Comparison of ENCODE assay signal across 24 cellular contexts in the genomic region with DNA sequence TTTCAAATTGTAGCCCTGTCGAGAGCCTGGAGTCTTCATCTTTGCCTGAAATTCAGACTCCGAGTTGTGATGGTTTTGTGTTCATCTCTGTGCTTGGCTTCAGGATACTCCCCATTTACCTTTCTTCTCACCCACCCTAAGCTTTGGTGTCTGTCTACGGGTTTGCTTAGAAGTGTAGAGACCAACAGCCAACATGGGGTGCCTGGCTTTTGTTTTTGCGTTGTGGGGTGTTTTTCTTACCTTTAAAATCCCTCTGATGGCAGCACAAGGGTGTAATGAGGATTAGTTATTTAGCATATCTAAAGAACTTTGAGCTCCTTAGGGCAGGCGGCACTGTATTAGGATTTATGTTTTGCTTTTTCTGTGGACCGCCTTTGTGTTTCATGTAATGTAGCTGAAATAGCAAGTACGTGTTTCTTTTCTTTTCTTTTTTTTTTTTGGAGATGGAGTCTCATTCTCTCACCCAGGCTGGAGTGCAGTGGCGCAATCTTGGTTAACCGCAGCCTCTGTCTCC. TPM values are rescaled to one million over a fixed set of nuclear protein-coding genes. Genes with fewer than 3 reads are reported as not detected.
DNase-seq lines count a peak whose midpoint lies in the region; ATAC-seq and TF ChIP-seq lines count a peak whose summit lies in the region.
"Had no signal": no experiment of that assay in that cellular context is flagged by ENCODE, and none has a peak within 500 bp of the region (broad histone marks: within the 10 kb centered on the region; RNA-seq: fewer than 3 reads in every experiment).

No MANE protein-coding gene starts in this region.

- H3K4me3 ChIP-seq in HUES48 (ENCODE audit: low read depth, low read length) (no peak overlapping the region), suprapubic skin (no peak overlapping the region)
- H3K4me3 ChIP-seq: adrenal gland, colonic mucosa, SJSA1 had no signal

- WGBS in suprapubic skin, result 80% methylated on average over 9 of the region's 9 CpGs

- H3K36me3 Mint-ChIP-seq in endothelial cell (ENCODE audit: low read depth, unreplicated experiment) (peaks cover 18% of the 10 kb centered on the region), mesothelial cell of epicardium (peaks cover 3% of the 10 kb centered on the region)

- H3K4me3 Mint-ChIP-seq in endothelial cell (ENCODE audit: unreplicated experiment), result no peak overlapping the region
- no peak overlapping the region for H3K4me3 Mint-ChIP-seq in mesothelial cell of epicardium
- H3K4me3 Mint-ChIP-seq: activated CD8-positive, alpha-beta T cell treated with anti-CD3 and anti-CD28 coated beads for 36 hours had no signal

- H3K27me3 ChIP-seq in HUES48 (ENCODE audit: control insufficient read depth, insufficient read depth, low read length), result no peaks in the 10 kb centered on the region
- no peaks in the 10 kb centered on the region for H3K27me3 ChIP-seq in suprapubic skin
- H3K27me3 ChIP-seq: adrenal gland, breast epithelium, colonic mucosa, Peyer's patch, SJSA1 had no signal

- no peak for ATAC-seq in HG03139 (IDR thresholded peaks at IDR 0.05; ENCODE audit: unreplicated experiment)
- ATAC-seq: activated CD8-positive, alpha-beta T cell treated with anti-CD3 and anti-CD28 coated beads for 36 hours had no signal

- no peak overlapping the region for H3K9ac ChIP-seq in HUES48 (ENCODE audit: low read depth, low read length)

- H3K4me1 ChIP-seq in HUES48 (ENCODE audit: control insufficient read depth, insufficient read depth, low read length), result peaks cover 41% of the 10 kb centered on the region
- H3K4me1 ChIP-seq in suprapubic skin, result peaks cover 52% of the 10 kb centered on the region
- H3K4me1 ChIP-seq: colonic mucosa, SJSA1 had no signal

- TF ChIP-seq EP300 in suprapubic skin (IDR thresholded peaks at IDR 0.05), result no peak

- TF ChIP-seq CTCF in endothelial cell (IDR thresholded peaks at IDR 0.05; ENCODE audit: unreplicated experiment), result no peak
- TF ChIP-seq CTCF in mesothelial cell of epicardium (IDR thresholded peaks at IDR 0.05; ENCODE audit: unreplicated experiment), result no peak
- no peak for TF ChIP-seq CTCF in suprapubic skin (IDR thresholded peaks at IDR 0.05)

- TF ChIP-seq POLR2A in suprapubic skin (IDR thresholded peaks at IDR 0.05), result no peak

- H3K9me3 ChIP-seq in HUES48 (ENCODE audit: control insufficient read depth, insufficient read depth, low read length) (no peaks in the 10 kb centered on the region), suprapubic skin (no peaks in the 10 kb centered on the region)
- H3K9me3 ChIP-seq: adrenal gland, breast epithelium, colonic mucosa, Peyer's patch, SJSA1, thoracic aorta had no signal

- H3K27me3 Mint-ChIP-seq in endothelial cell (ENCODE audit: unreplicated experiment) (peaks cover 2% of the 10 kb centered on the region), mesothelial cell of epicardium (ENCODE audit: low read depth) (no peaks in the 10 kb centered on the region)
- H3K27me3 Mint-ChIP-seq: activated CD8-positive, alpha-beta T cell treated with anti-CD3 and anti-CD28 coated beads for 36 hours had no signal

- H3K36me3 ChIP-seq in HUES48 (ENCODE audit: control insufficient read depth, insufficient read depth, low read length) (no peaks in the 10 kb centered on the region), suprapubic skin (no peaks in the 10 kb centered on the region)
- H3K36me3 ChIP-seq: adrenal gland, breast epithelium, colonic mucosa, Peyer's patch, SJSA1, thoracic aorta had no signal

- peak overlapping the region; percentile 74 for H3K27ac ChIP-seq in HUES48 (ENCODE audit: low read depth, low read length)
- H3K27ac ChIP-seq in suprapubic skin, result peak overlapping the region; percentile 63
- H3K27ac ChIP-seq: colonic mucosa, SJSA1 had no signal

- H3K27ac Mint-ChIP-seq in endothelial cell (ENCODE audit: unreplicated experiment), result peak overlapping the region; percentile 67
- H3K27ac Mint-ChIP-seq in mesothelial cell of epicardium, result peak overlapping the region; percentile 21

- H3K4me1 Mint-ChIP-seq in endothelial cell (ENCODE audit: unreplicated experiment), result peaks cover 66% of the 10 kb centered on the region
- H3K4me1 Mint-ChIP-seq in mesothelial cell of epicardium, result peaks cover 13% of the 10 kb centered on the region

- H3K9me3 Mint-ChIP-seq in endothelial cell (ENCODE audit: unreplicated experiment) (no peaks in the 10 kb centered on the region), mesothelial cell of epicardium (no peaks in the 10 kb centered on the region)
- H3K9me3 Mint-ChIP-seq: activated CD8-positive, alpha-beta T cell treated with anti-CD3 and anti-CD28 coated beads for 36 hours had no signal

- DNase-seq in endothelial cell (ENCODE audit: low spot score) (no peak), mesothelial cell of epicardium (ENCODE audit: low spot score in 2 of 2, unreplicated experiment in 2 of 2) (no peak), suprapubic skin (ENCODE audit: low spot score in 2 of 2) (no peak), NCI-H510A treated with DMSO at 0.1 percent for 48 hours (lab: John Stamatoyannopoulos, UW) (no peak), COLO668 (lab: John Stamatoyannopoulos, UW; ENCODE audit: unreplicated experiment) (no peak)
- DNase-seq: activated CD4-positive, alpha-beta T cell treated with anti-CD3 and anti-CD28 coated beads for 1 hour; activated CD8-positive, alpha-beta T cell treated with anti-CD3 and anti-CD28 coated beads for 36 hours; activated effector memory CD4-positive, alpha-beta T cell treated with anti-CD3 and anti-CD28 coated beads, Interleukin-2, amount 50 U/mL, for 16 hours; adrenal gland; colonic mucosa; NCI-H187; NCI-H2171 treated with DMSO at 0.1 percent for 48 hours; NCI-H526 treated with DMSO at 0.1 percent for 48 hours; Peyer's patch; retina; stimulated activated CD4-positive, alpha-beta T cell treated with anti-CD3 and anti-CD28 coated beads, Interleukin-12 subunit alpha, Interleukin-12 subunit beta, amount 100 ng/mL, for 4 hours; stimulated activated CD4-positive, alpha-beta T cell treated with anti-CD3 and anti-CD28 coated beads, Interleukin-4, amount 100 ng/mL, for 24 hours; stimulated activated naive CD4-positive, alpha-beta T cell; T-helper 1 cell had no signal

RNA-seq across cellular contexts. Expression of a gene that starts 8.8 kb away (rescaled TPM):
- 287 TPM for total RNA-seq in endothelial cell (ENCODE audit: unreplicated experiment)
- 74.9 to 89.1 TPM (median 86.6 TPM) in 3 replicates for total RNA-seq in mesothelial cell of epicardium
- 100 to 1,000 TPM in 2 of 4 donors, 10 to 100 TPM in 2; 45.4 to 107 (median 76.8) TPM for total RNA-seq in suprapubic skin

RNA-seq across cellular contexts. Expression of a gene that starts 23.9 kb away (rescaled TPM):
- total RNA-seq in endothelial cell (ENCODE audit: unreplicated experiment), result 69.3 TPM
- 88.3 to 95.9 TPM (median 95.4 TPM) in 3 replicates for total RNA-seq in mesothelial cell of epicardium
- total RNA-seq in suprapubic skin, result 100 to 1,000 TPM in 1 of 4 donors, 10 to 100 TPM in 3; 46.5 to 111 (median 66.2) TPM
